ENCODE assay signal across 18 cellular contexts in the genomic region with DNA sequence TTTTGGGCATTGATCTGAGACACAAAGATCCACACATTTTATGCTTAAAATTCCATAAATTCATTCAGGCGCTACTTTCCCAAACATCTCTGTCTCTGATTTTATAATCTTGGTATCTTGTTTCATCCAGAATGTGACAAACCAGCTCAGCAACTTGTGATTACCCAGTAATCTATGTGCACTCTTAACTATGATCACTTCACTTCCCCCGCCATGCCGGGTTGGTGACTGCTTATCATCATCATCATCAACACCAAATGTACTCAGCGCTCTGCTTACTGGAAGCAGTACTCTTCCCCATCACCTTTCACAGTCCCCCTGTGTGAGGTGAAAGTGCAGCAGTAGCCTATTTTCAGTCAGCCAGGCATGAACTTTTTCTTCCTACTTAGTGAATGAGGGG. TPM values are rescaled to one million over a fixed set of nuclear protein-coding genes. Genes with fewer than 3 reads are reported as not detected.
DNase-seq lines count a peak whose midpoint lies in the region; ATAC-seq, FAIRE-seq and TF ChIP-seq lines count a peak whose summit lies in the region.
"Had no signal": no experiment of that assay in that cellular context is flagged by ENCODE, and none has a peak within 500 bp of the region (broad histone marks: within the 10 kb centered on the region; RNA-seq: fewer than 3 reads in every experiment).

No MANE protein-coding gene starts in this region.

- no peaks in the 10 kb centered on the region for H3K9me3 Mint-ChIP-seq in stimulated activated naive CD8-positive, alpha-beta T cell treated with anti-CD3 and anti-CD28 coated beads, Interleukin-15, Interleukin-2, amounts not matched to agents 100 ng/mL and 50 ng/mL, for 24 hours

- WGBS in pancreas, 2 donors: 52 to 64% methylated on average over 4 of the region's 4 CpGs

- intact Hi-C loops in PC-9 (cut with micrococcal nuclease; ENCODE audit: unreplicated experiment) (no loop called here), pancreas (cut with DNase I) (no loop called here)

- H3K36me3 Mint-ChIP-seq in stimulated activated naive CD8-positive, alpha-beta T cell treated with anti-CD3 and anti-CD28 coated beads, Interleukin-15, Interleukin-2, amounts not matched to agents 100 ng/mL and 50 ng/mL, for 24 hours (ENCODE audit: low read depth): no peaks in the 10 kb centered on the region

- no peaks in the 10 kb centered on the region for H3K27me3 ChIP-seq in PC-9 (ENCODE audit: insufficient read depth, low read depth)
- no peaks in the 10 kb centered on the region for H3K27me3 ChIP-seq in pancreas

- peak overlapping the region; percentile 39 for H3K27ac ChIP-seq in PC-9
- H3K27ac ChIP-seq in pancreas: no peak overlapping the region

- CTCF ChIA-PET in PC-9 (lab: Charles Lee): interaction anchor here (0.7 kb wide), 1 partner anchor 632 kb away, joined by 3 read pairs; no protein-coding TSS in a partner anchor
- CTCF ChIA-PET in HEK293T (lab: Yijun Ruan, JAX): interaction anchor here (0.9 kb wide), 1 partner anchor 235 kb away, joined by 3 read pairs; no protein-coding TSS in a partner anchor

- no peaks in the 10 kb centered on the region for H3K27me3 Mint-ChIP-seq in stimulated activated naive CD8-positive, alpha-beta T cell treated with anti-CD3 and anti-CD28 coated beads, Interleukin-15, Interleukin-2, amounts not matched to agents 100 ng/mL and 50 ng/mL, for 24 hours

- DNase-seq in stimulated activated naive CD8-positive, alpha-beta T cell treated with anti-CD3 and anti-CD28 coated beads, Interleukin-15, Interleukin-2, amounts not matched to agents 100 U/mL and 50 U/mL, for 24 hours: no peak
- DNase-seq in PC-9 (peak; percentile 56 to 86), kidney tubule cell (ENCODE audit: low spot score) (peak; percentile 49), pancreas (no peak), HEK293T (ENCODE audit: extremely low spot score) (no peak), LoVo (ENCODE audit: low spot score) (no peak)
- DNase-seq: C1 segment of cervical spinal cord, KG1, NCI-H1048, NCI-H2081, NCI-H2227 treated with DMSO at 0.1 percent for 48 hours, NCI-H524, RPMI8226, SIG-M5 had no signal

- peaks cover 16% of the 10 kb centered on the region for H3F3A ChIP-seq in PC-9 (ENCODE audit: insufficient read depth, low read depth)

- no peaks in the 10 kb centered on the region for H4K20me1 ChIP-seq in PC-9 (ENCODE audit: insufficient read depth)

- POLR2A ChIA-PET in PC-9 (lab: Charles Lee; ENCODE audit: unreplicated experiment): no interaction called here
- POLR2A ChIA-PET in HEK293T (lab: Yijun Ruan, JAX): no interaction called here

- no peaks in the 10 kb centered on the region for H3K9me2 ChIP-seq in PC-9 (ENCODE audit: insufficient read depth)

- H3K4me1 Mint-ChIP-seq in stimulated activated naive CD8-positive, alpha-beta T cell treated with anti-CD3 and anti-CD28 coated beads, Interleukin-15, Interleukin-2, amounts not matched to agents 100 ng/mL and 50 ng/mL, for 24 hours (ENCODE audit: low read depth): peaks cover 23% of the 10 kb centered on the region

- peaks cover 26% of the 10 kb centered on the region for H3K4me1 ChIP-seq in PC-9 (replicated peaks; ENCODE audit: insufficient read depth)
- no peaks in the 10 kb centered on the region for H3K4me1 ChIP-seq in pancreas

- peak overlapping the region; percentile 17 for H3K4me2 ChIP-seq in PC-9
- H3K4me2 ChIP-seq: A549 had no signal

- no TSS peak for BruUV-seq in PC-9 (replicated peaks; lab: Mats Ljungman, UMichigan)

- FAIRE-seq in pancreas (lab: Jason Lieb, UNC): no peak
- FAIRE-seq: A549 had no signal

- no peak overlapping the region for H2AFZ ChIP-seq in PC-9

- H3K9me3 ChIP-seq in PC-9 (ENCODE audit: insufficient read depth, low read depth) (peaks cover 4% of the 10 kb centered on the region; the same call in 1 of the 2 replicates), pancreas (no peaks in the 10 kb centered on the region)
- H3K9me3 ChIP-seq: A549 had no signal

- H3K4me3 Mint-ChIP-seq in stimulated activated naive CD8-positive, alpha-beta T cell treated with anti-CD3 and anti-CD28 coated beads, Interleukin-15, Interleukin-2, amounts not matched to agents 100 ng/mL and 50 ng/mL, for 24 hours: no peak overlapping the region

- no peaks in the 10 kb centered on the region for H3K79me2 ChIP-seq in PC-9 (ENCODE audit: low read depth)

- H3K27ac Mint-ChIP-seq in stimulated activated naive CD8-positive, alpha-beta T cell treated with anti-CD3 and anti-CD28 coated beads, Interleukin-15, Interleukin-2, amounts not matched to agents 100 ng/mL and 50 ng/mL, for 24 hours: peak overlapping the region; percentile 73

- H3K36me3 ChIP-seq in PC-9 (ENCODE audit: low read depth): no peaks in the 10 kb centered on the region
- no peaks in the 10 kb centered on the region for H3K36me3 ChIP-seq in pancreas

- TF ChIP-seq CTCF in PC-9 (conservative IDR thresholded peaks at IDR 0.05): no peak
- no peak for TF ChIP-seq CTCF in pancreas (IDR thresholded peaks at IDR 0.05)

- no peak for ATAC-seq in stimulated activated naive CD8-positive, alpha-beta T cell treated with anti-CD3 and anti-CD28 coated beads, Interleukin-15, Interleukin-2, amounts not matched to agents 100 U/mL and 50 U/mL, for 24 hours
- ATAC-seq in pancreas (no peak), GM21381 (IDR thresholded peaks at IDR 0.05; ENCODE audit: unreplicated experiment) (no peak)
- ATAC-seq: A549, HCT116 had no signal

- H3K4me3 ChIP-seq in PC-9: no peak overlapping the region
- no peak overlapping the region for H3K4me3 ChIP-seq in pancreas
- H3K4me3 ChIP-seq: A549 had no signal

TF ChIP-seq in HEK293T, 16 proteins besides CTCF, POLR2A, EP300 and RAD21:
- TF ChIP-seq SUZ12 (IDR thresholded peaks at IDR 0.05) (no peak), BHLHE40 (IDR thresholded peaks at IDR 0.05; ENCODE audit: borderline replicate concordance) (no peak), ELF4 (IDR thresholded peaks at IDR 0.05) (no peak), FOXK2 (IDR thresholded peaks at IDR 0.05) (no peak), HDGF (IDR thresholded peaks at IDR 0.05; ENCODE audit: borderline replicate concordance) (no peak), LEF1 (IDR thresholded peaks at IDR 0.05; ENCODE audit: borderline replicate concordance) (no peak), ARNT (IDR thresholded peaks at IDR 0.05) (no peak), NFRKB (IDR thresholded peaks at IDR 0.05) (no peak), TARDBP (IDR thresholded peaks at IDR 0.05) (no peak), SP1 (IDR thresholded peaks at IDR 0.05) (no peak), FOXA1 (IDR thresholded peaks at IDR 0.05) (no peak), L3MBTL2 (conservative IDR thresholded peaks at IDR 0.05) (no peak), CTBP1 (IDR thresholded peaks at IDR 0.05; ENCODE audit: borderline replicate concordance) (no peak), FOXM1 (IDR thresholded peaks at IDR 0.05; ENCODE audit: borderline replicate concordance) (no peak), ZNF384 (IDR thresholded peaks at IDR 0.05) (no peak)
- TF ChIP-seq, protein P1, sequence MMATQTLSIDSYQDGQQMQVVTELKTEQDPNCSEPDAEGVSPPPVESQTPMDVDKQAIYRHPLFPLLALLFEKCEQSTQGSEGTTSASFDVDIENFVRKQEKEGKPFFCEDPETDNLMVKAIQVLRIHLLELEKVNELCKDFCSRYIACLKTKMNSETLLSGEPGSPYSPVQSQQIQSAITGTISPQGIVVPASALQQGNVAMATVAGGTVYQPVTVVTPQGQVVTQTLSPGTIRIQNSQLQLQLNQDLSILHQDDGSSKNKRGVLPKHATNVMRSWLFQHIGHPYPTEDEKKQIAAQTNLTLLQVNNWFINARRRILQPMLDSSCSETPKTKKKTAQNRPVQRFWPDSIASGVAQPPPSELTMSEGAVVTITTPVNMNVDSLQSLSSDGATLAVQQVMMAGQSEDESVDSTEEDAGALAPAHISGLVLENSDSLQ (IDR thresholded peaks at IDR 0.05): no peak

RNA-seq across cellular contexts. Expression of a gene that starts 15.2 kb away (rescaled TPM):
- 1.1 and 1.3 TPM in 2 replicates for total RNA-seq in PC-9 (2021)
- 100 to 1,000 TPM in 2 of 6 donors, 10 to 100 TPM in 4; 13.5 to 751 (median 34.2) TPM for total RNA-seq in pancreas
- polyA plus RNA-seq in pancreas: 10 to 100 TPM; 34.4 to 68.1 TPM

Comparison
In these comparisons a context has a peak if more than half of its experiments do, and no peak if none do; other contexts are left out.
1. DNase-seq: peak in PC-9 (2 of 2) and kidney tubule cell (single experiment); none in stimulated activated naive CD8-positive, alpha-beta T cell treated with anti-CD3 and anti-CD28 coated beads, Interleukin-15, Interleukin-2, amounts not matched to agents 100 U/mL and 50 U/mL, for 24 hours (single experiment), pancreas (0 of 6), HEK293T (single experiment) and LoVo (single experiment).